In the genomic region with DNA sequence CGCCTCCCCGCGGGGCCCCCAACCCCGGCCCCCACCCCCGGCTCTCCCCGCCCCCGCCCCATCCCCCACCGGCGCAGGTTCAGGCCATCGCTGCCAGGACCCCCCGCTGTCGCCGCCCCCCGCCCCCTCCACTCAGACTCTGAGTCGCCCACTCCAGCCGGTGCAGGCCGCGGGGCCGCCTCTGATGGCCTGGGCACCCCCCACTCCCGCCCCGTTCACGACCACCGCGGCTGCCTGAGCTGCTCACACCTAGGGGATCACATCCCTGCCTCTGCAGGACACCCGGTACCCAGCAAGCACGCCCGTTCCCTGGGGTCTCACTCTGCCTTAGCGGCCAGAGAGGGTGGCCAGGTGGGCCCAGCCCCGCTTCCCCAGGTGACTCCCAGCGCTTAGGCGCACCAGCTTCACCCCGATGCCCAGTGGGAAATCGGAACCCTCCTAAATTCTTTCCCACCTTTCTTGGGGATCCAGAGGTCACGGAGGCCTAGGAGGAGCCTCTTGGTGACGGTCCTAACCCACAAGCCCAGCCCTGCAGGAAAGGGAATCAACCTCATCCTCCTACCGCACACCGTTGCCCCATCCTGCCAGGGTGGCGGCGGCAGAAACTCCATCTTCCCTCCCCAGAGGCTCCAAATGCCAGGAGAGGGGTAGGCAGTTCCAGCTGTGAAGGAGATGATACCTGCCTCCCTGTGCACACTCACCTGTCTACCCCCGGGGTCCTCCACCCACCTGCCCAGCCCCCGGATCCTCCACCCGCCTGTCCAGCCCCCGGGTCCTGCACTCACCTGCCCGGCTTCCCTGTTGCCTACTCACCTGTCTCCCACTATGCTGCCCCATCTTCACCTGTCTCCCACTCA, we compare ENCODE assay signal across 9 cellular contexts. TPM values are rescaled to one million over a fixed set of nuclear protein-coding genes. Genes with fewer than 3 reads are reported as not detected.
DNase-seq lines count a peak whose midpoint lies in the region; ATAC-seq and TF ChIP-seq lines count a peak whose summit lies in the region.
"Had no signal": no experiment of that assay in that cellular context is flagged by ENCODE, and none has a peak within 500 bp of the region (broad histone marks: within the 10 kb centered on the region; RNA-seq: fewer than 3 reads in every experiment).

No MANE protein-coding gene starts in this region.

- no peaks in the 10 kb centered on the region for H3K9me3 ChIP-seq in CD4-positive, CD25-positive, alpha-beta regulatory T cell (ENCODE audit: control insufficient read depth in 2 of 2, low read length in 2 of 2)
- H3K9me3 ChIP-seq in HUES6 (ENCODE audit: control insufficient read depth, insufficient read depth, low read depth, low read length) (no peaks in the 10 kb centered on the region), endodermal cell (ENCODE audit: control insufficient read depth, low read length) (no peaks in the 10 kb centered on the region)

- 63 to 93% methylated on average over 10 to 31 of the region's 44 CpGs for WGBS in endodermal cell (ENCODE audit: insufficient coverage in 1 of 2, insufficient read length in 1 of 2), 2 experiments

- no peak for ATAC-seq in CD4-positive, CD25-positive, alpha-beta regulatory T cell (ENCODE audit: low read depth in 2 of 2)
- ATAC-seq in GM21825 (IDR thresholded peaks at IDR 0.05; ENCODE audit: unreplicated experiment) = no peak

- H3K4me1 ChIP-seq in CD4-positive, CD25-positive, alpha-beta regulatory T cell (ENCODE audit: control insufficient read depth, insufficient read depth, low read length, poor library complexity, severe bottlenecking) = peaks cover 6% of the 10 kb centered on the region
- H3K4me1 ChIP-seq in HUES6 (ENCODE audit: control insufficient read depth, insufficient read depth, low read length) (peaks cover 4% of the 10 kb centered on the region; the same call in 1 of the 2 replicates), endodermal cell (ENCODE audit: control insufficient read depth, insufficient read depth, low read length) (no peaks in the 10 kb centered on the region)

- H3K36me3 ChIP-seq in CD4-positive, CD25-positive, alpha-beta regulatory T cell (ENCODE audit: control insufficient read depth, insufficient read depth, low read length) = no peaks in the 10 kb centered on the region
- H3K36me3 ChIP-seq in HUES6 (ENCODE audit: control insufficient read depth, insufficient read depth, low read length) (no peaks in the 10 kb centered on the region), endodermal cell (ENCODE audit: control insufficient read depth, insufficient read depth, low read length) (no peaks in the 10 kb centered on the region)

- peak overlapping the region; percentile 71 to 84 (median 77) for H3K4me3 Mint-ChIP-seq in CD4-positive, CD25-positive, alpha-beta regulatory T cell
- peak overlapping the region; percentile 57 for H3K4me3 Mint-ChIP-seq in endodermal cell
- H3K4me3 Mint-ChIP-seq in osteocyte (ENCODE audit: unreplicated experiment) = peak overlapping the region; percentile 62

- DNase-seq in CD4-positive, CD25-positive, alpha-beta regulatory T cell = no peak
- DNase-seq in endodermal cell (peak; percentile 68), osteocyte (ENCODE audit: extremely low spot score, unreplicated experiment) (no peak), DMS79 (lab: John Stamatoyannopoulos, UW) (no peak), RKO (ENCODE audit: low spot score) (no peak), NCI-H345 treated with DMSO at 0.1 percent for 48 hours (lab: John Stamatoyannopoulos, UW; ENCODE audit: unreplicated experiment) (no peak)
- DNase-seq: SHP77 had no signal

- TF ChIP-seq CTCF in endodermal cell (conservative IDR thresholded peaks at IDR 0.05) (no peak), osteocyte (IDR thresholded peaks at IDR 0.05) (no peak)

- no peaks in the 10 kb centered on the region for H3K27me3 ChIP-seq in CD4-positive, CD25-positive, alpha-beta regulatory T cell (ENCODE audit: control insufficient read depth, insufficient read depth, low read length)
- H3K27me3 ChIP-seq in HUES6 (ENCODE audit: control insufficient read depth, insufficient read depth, low read length) = no peaks in the 10 kb centered on the region
- H3K27me3 ChIP-seq in endodermal cell (ENCODE audit: control insufficient read depth, insufficient read depth, low read length, poor library complexity, severe bottlenecking) = no peaks in the 10 kb centered on the region

- H3K27me3 Mint-ChIP-seq in CD4-positive, CD25-positive, alpha-beta regulatory T cell = no peaks in the 10 kb centered on the region
- no peaks in the 10 kb centered on the region for H3K27me3 Mint-ChIP-seq in endodermal cell (ENCODE audit: insufficient read depth)
- no peaks in the 10 kb centered on the region for H3K27me3 Mint-ChIP-seq in osteocyte (ENCODE audit: unreplicated experiment)

- peaks cover 0 to 15% (median 9%) of the 10 kb centered on the region in 4 donors for H3K4me1 Mint-ChIP-seq in CD4-positive, CD25-positive, alpha-beta regulatory T cell
- H3K4me1 Mint-ChIP-seq in endodermal cell (peaks cover 4% of the 10 kb centered on the region), osteocyte (ENCODE audit: unreplicated experiment) (peaks cover 2% of the 10 kb centered on the region)

- H3K9me3 Mint-ChIP-seq in CD4-positive, CD25-positive, alpha-beta regulatory T cell = no peaks in the 10 kb centered on the region
- H3K9me3 Mint-ChIP-seq in endodermal cell (no peaks in the 10 kb centered on the region), osteocyte (ENCODE audit: unreplicated experiment) (no peaks in the 10 kb centered on the region)

- no peak overlapping the region for H3K27ac ChIP-seq in CD4-positive, CD25-positive, alpha-beta regulatory T cell (ENCODE audit: insufficient read depth, low read length, poor library complexity, severe bottlenecking)
- H3K27ac ChIP-seq in HUES6 (ENCODE audit: low read depth, low read length) (no peak overlapping the region), endodermal cell (ENCODE audit: low read depth, low read length) (no peak overlapping the region)

- no peak overlapping the region for H3K4me3 ChIP-seq in CD4-positive, CD25-positive, alpha-beta regulatory T cell (ENCODE audit: low read depth, low read length)
- peak overlapping the region; percentile 52 for H3K4me3 ChIP-seq in HUES6 (ENCODE audit: low read depth, low read length)
- H3K4me3 ChIP-seq in endodermal cell (ENCODE audit: low read length) = no peak overlapping the region

- peaks cover 3% of the 10 kb centered on the region for H3K36me3 Mint-ChIP-seq in CD4-positive, CD25-positive, alpha-beta regulatory T cell
- H3K36me3 Mint-ChIP-seq in endodermal cell (ENCODE audit: low read depth) (peaks cover 19% of the 10 kb centered on the region), osteocyte (ENCODE audit: unreplicated experiment) (peaks cover 1% of the 10 kb centered on the region)

- H3K9ac ChIP-seq in HUES6 (ENCODE audit: low read length) (no peak overlapping the region), endodermal cell (ENCODE audit: extremely low read depth, low read length, poor library complexity, severe bottlenecking) (no peak overlapping the region)

- H3K27ac Mint-ChIP-seq in CD4-positive, CD25-positive, alpha-beta regulatory T cell = peak overlapping the region in 2 of 3 donors; percentile 35 to 90
- H3K27ac Mint-ChIP-seq in endodermal cell (no peak overlapping the region), osteocyte (ENCODE audit: unreplicated experiment) (no peak overlapping the region)

RNA-seq across cellular contexts. Expression of a gene that starts 13.7 kb away (rescaled TPM):
- 11.9 TPM for total RNA-seq in CD4-positive, CD25-positive, alpha-beta regulatory T cell
- 1 to 10 TPM in 3 of 4 donors, under 1 TPM in 1; 0.84 to 3.2 (median 2.0) TPM for polyA plus RNA-seq in CD4-positive, CD25-positive, alpha-beta regulatory T cell
- total RNA-seq in endodermal cell (10 to 100 TPM; 54.2 to 54.3 TPM), osteocyte (28.1 and 36.9 TPM in 2 replicates)
- polyA plus RNA-seq in endodermal cell (2013, experiment 1 of 2) = 28.7 TPM
- 27.9 TPM for polyA plus RNA-seq in endodermal cell (2013, experiment 2 of 2)

RNA-seq across cellular contexts. Expression of a gene that starts 14.3 kb away (rescaled TPM):
- 12.5 TPM for total RNA-seq in CD4-positive, CD25-positive, alpha-beta regulatory T cell
- polyA plus RNA-seq in CD4-positive, CD25-positive, alpha-beta regulatory T cell = 1 to 10 TPM; 4.9 to 7.0 (median 6.2) TPM
- 10 to 100 TPM; 33.5 to 43.2 TPM for total RNA-seq in endodermal cell
- polyA plus RNA-seq in endodermal cell (2013, experiment 1 of 2) = 12.8 TPM
- polyA plus RNA-seq in endodermal cell (2013, experiment 2 of 2) = 12.0 TPM
- 10.9 and 12.0 TPM in 2 replicates for total RNA-seq in osteocyte

Comparison
In these comparisons a context has a peak if more than half of its experiments do, and no peak if none do; other contexts are left out.
1. H3K27ac Mint-ChIP-seq: peak in CD4-positive, CD25-positive, alpha-beta regulatory T cell (2 of 3); none in endodermal cell (single experiment) and osteocyte (single experiment).
2. Peak in every context shown above with its lines, with median percentiles within 50 percentile points of each other: H3K4me3 Mint-ChIP-seq.